In the genomic region with DNA sequence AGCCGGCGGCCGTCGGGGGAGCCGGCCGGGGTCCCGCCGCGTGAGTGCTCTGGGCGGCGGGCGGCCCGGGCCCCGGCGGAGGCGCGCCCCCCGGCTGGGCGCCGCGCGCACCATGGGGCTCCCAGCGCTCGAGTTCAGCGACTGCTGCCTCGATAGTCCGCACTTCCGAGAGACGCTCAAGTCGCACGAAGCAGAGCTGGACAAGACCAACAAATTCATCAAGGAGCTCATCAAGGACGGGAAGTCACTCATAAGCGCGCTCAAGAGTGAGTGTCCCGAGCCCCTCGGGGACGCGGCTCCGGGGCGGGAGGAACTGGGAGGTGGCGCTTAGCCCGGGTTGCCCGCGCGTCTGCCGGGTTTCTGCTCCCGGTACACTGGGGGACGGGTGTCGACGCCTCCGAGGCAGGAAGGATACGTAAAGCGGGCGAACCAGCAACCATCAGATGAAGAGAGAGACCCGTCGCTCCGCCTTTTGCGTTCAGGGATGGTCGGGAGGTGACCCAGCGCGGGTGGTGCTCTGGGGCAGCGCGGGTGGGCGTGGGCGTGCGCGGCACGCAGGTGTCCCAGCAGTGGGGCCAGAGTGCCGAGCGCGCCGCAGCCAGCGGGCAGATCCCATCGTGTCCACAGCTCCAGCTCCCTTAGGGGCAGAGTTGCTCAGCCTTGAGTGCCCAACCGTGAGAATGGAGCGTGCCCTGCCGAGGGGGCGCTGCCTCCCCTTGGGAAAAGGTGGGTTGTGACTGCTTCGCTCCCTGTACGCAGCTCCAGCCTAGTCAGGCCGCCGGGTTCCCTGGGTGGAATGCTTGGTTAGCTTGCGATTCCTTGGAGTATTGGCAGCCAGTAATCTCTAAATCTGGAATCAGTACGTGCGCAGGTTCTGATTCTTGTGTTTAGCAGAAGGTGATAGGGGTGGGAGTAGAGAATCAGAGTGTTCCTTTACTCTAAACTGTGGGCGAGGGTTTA, we compare ENCODE assay signal across 8 cellular contexts.
DNase-seq lines count a peak whose midpoint lies in the region; ATAC-seq and TF ChIP-seq lines count a peak whose summit lies in the region.

No MANE protein-coding gene starts in this region.

- POLR2A ChIA-PET in HEK293T (lab: Yijun Ruan, JAX), result interaction anchor here (1.1 to 1.8 kb wide), 4 partner anchors 8 to 96 kb away, joined by 4 to 8 read pairs (median 6); no protein-coding TSS in a partner anchor

- no peaks in the 10 kb centered on the region for H3K9me3 Mint-ChIP-seq in central memory CD8-positive, alpha-beta T cell

- ATAC-seq in central memory CD8-positive, alpha-beta T cell (replicated peaks; ENCODE audit: extremely low read depth, poor library complexity, severe bottlenecking), result peak; percentile 37

- H3K27ac Mint-ChIP-seq in central memory CD8-positive, alpha-beta T cell (ENCODE audit: low read depth), result peak overlapping the region; percentile 94

- H3K4me1 Mint-ChIP-seq in central memory CD8-positive, alpha-beta T cell, result peaks cover 59% of the 10 kb centered on the region

- peak overlapping the region; percentile 88 for H3K4me3 Mint-ChIP-seq in central memory CD8-positive, alpha-beta T cell

- CTCF ChIA-PET in HEK293T (lab: Yijun Ruan, JAX), result interaction anchor here (0.6 to 2.2 kb wide), 12 partner anchors 9 to 109 kb away, joined by 3 to 8 read pairs (median 4); no protein-coding TSS in a partner anchor

- no peak for TF ChIP-seq CTCF in GM12865 (IDR thresholded peaks at IDR 0.05; ENCODE audit: insufficient read depth, low read depth, low read length, missing control alignments)

- H3K4me3 ChIP-seq in GM12865 (ENCODE audit: low read depth, low read length), result peak overlapping the region; percentile 98

- no peaks in the 10 kb centered on the region for H3K27me3 Mint-ChIP-seq in central memory CD8-positive, alpha-beta T cell

- DNase-seq in GM12865 (ENCODE audit: low read depth) (peak; percentile 43), HEK293T (ENCODE audit: extremely low spot score) (peak; percentile 39), NAMALWA (ENCODE audit: low spot score) (peak; percentile 72), kidney tubule cell (ENCODE audit: low spot score) (peak; percentile 71), SKM-1 (lab: John Stamatoyannopoulos, UW; ENCODE audit: unreplicated experiment) (no peak)
- DNase-seq in activated CD4-positive, CD25-positive, alpha-beta regulatory T cell treated with anti-CD3 and anti-CD28 coated beads, Interleukin-2, amount 50 U/mL, for 16 hours (ENCODE audit: low read depth, low spot score), result peak; percentile 30
- peak; percentile 47 to 56 for DNase-seq in central memory CD8-positive, alpha-beta T cell (ENCODE audit: low spot score in 2 of 2)
- peak; percentile 9 to 29 for DNase-seq in stimulated activated CD4-positive, alpha-beta T cell treated with anti-CD3 and anti-CD28 coated beads, Interleukin-1b, Interleukin-23, amount 100 ng/mL, for 1 hour (ENCODE audit: low read depth in 2 of 2)

- H3K36me3 Mint-ChIP-seq in central memory CD8-positive, alpha-beta T cell (ENCODE audit: insufficient read depth), result peaks cover 19% of the 10 kb centered on the region

TF ChIP-seq in HEK293T, 16 proteins besides CTCF, POLR2A, EP300 and RAD21:
- TF ChIP-seq L3MBTL2 (conservative IDR thresholded peaks at IDR 0.05) (peak; percentile 58), FOXA1 (IDR thresholded peaks at IDR 0.05) (no peak), CTBP1 (IDR thresholded peaks at IDR 0.05; ENCODE audit: borderline replicate concordance) (peak; percentile 54; the same call in 1 of the 2 replicates), LEF1 (IDR thresholded peaks at IDR 0.05; ENCODE audit: borderline replicate concordance) (no peak)
